In the genomic region with DNA sequence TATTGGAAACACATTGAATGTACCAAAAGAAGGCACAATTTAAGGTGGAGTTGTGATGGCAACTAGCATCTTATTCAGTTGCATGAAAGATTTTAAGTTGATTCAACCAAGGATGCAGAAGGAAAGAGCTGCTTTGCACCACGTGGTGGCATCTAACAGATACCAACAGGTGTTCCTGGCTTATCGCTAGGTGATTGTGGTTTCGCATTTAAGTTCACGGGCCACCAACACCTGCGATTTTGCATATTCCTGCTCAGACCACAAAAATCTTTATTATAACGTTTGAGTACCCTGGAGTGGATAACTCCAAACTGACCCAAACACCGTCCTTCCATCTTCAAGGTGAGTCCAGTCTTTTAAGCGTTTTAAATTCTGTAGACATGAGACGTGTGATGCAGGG, we compare ENCODE assay signal across 11 cellular contexts. TPM values are rescaled to one million over a fixed set of nuclear protein-coding genes. Genes with fewer than 3 reads are reported as not detected.
A peak's percentile ranks its signal among the peaks of the same experiment; 100 is the strongest.
DNase-seq lines count a peak whose midpoint lies in the region; ATAC-seq and TF ChIP-seq lines count a peak whose summit lies in the region.
"Had no signal": no experiment of that assay in that cellular context is flagged by ENCODE, and none has a peak within 500 bp of the region (broad histone marks: within the 10 kb centered on the region; RNA-seq: fewer than 3 reads in every experiment).

No MANE protein-coding gene starts in this region.

- H3K27ac ChIP-seq in effector memory CD4-positive, alpha-beta T cell (ENCODE audit: insufficient read depth, low read length, poor library complexity, severe bottlenecking): peak overlapping the region; percentile 1
- H3K27ac ChIP-seq in ascending aorta: no peak overlapping the region
- H3K27ac ChIP-seq: epithelial cell of prostate, left ventricle myocardium inferior had no signal

- H3K27me3 ChIP-seq in effector memory CD4-positive, alpha-beta T cell (replicated peaks; ENCODE audit: control insufficient read depth, insufficient read depth, low read length, poor library complexity, severe bottlenecking): no peaks in the 10 kb centered on the region
- H3K27me3 ChIP-seq in ascending aorta: no peaks in the 10 kb centered on the region

- TF ChIP-seq CTCF in ascending aorta (IDR thresholded peaks at IDR 0.05): no peak

- peaks cover 23% of the 10 kb centered on the region for H3K4me1 ChIP-seq in effector memory CD4-positive, alpha-beta T cell (ENCODE audit: control insufficient read depth, insufficient read depth, low read length, poor library complexity, severe bottlenecking)
- H3K4me1 ChIP-seq in ascending aorta: peaks cover 0 to 6% of the 10 kb centered on the region in 2 donors
- H3K4me1 ChIP-seq: left ventricle myocardium inferior had no signal

- ATAC-seq in GM18861 (IDR thresholded peaks at IDR 0.05; ENCODE audit: unreplicated experiment) (peak; percentile 63), GM21526 (IDR thresholded peaks at IDR 0.05; ENCODE audit: low FRiP score, unreplicated experiment) (peak; percentile 58), HG03342 (IDR thresholded peaks at IDR 0.05; ENCODE audit: unreplicated experiment) (peak; percentile 70)

- intact Hi-C loops in ascending aorta (cut with DNase I): no loop called here

- no peaks in the 10 kb centered on the region for H3K36me3 ChIP-seq in effector memory CD4-positive, alpha-beta T cell (ENCODE audit: control insufficient read depth, insufficient read depth, low read length)
- H3K36me3 ChIP-seq in ascending aorta: no peaks in the 10 kb centered on the region
- H3K36me3 ChIP-seq: left ventricle myocardium inferior had no signal

- no peaks in the 10 kb centered on the region for H3K9me3 ChIP-seq in effector memory CD4-positive, alpha-beta T cell (ENCODE audit: control insufficient read depth, low read length)
- no peaks in the 10 kb centered on the region for H3K9me3 ChIP-seq in ascending aorta

- H3K4me3 ChIP-seq in effector memory CD4-positive, alpha-beta T cell (ENCODE audit: insufficient read depth, low read depth, low read length, poor library complexity, severe bottlenecking): no peak overlapping the region
- H3K4me3 ChIP-seq in ascending aorta: no peak overlapping the region
- H3K4me3 ChIP-seq: left ventricle myocardium inferior had no signal

- peak in 1 of 3 donors; percentile 2 for DNase-seq in effector memory CD4-positive, alpha-beta T cell
- DNase-seq in iPS-NIHi7 (ENCODE audit: extremely low spot score) (no peak), ascending aorta (ENCODE audit: low spot score in 2 of 2) (no peak), NCI-H345 (lab: John Stamatoyannopoulos, UW) (no peak), mesenteric fat pad (ENCODE audit: low spot score) (no peak)
- DNase-seq: left ventricle myocardium inferior, Right ventricle myocardium superior had no signal

RNA-seq across cellular contexts. Expression of a gene that starts 45.3 kb away (rescaled TPM):
- total RNA-seq in ascending aorta (184 TPM), mesenteric fat pad (205 TPM)
